In the genomic region with DNA sequence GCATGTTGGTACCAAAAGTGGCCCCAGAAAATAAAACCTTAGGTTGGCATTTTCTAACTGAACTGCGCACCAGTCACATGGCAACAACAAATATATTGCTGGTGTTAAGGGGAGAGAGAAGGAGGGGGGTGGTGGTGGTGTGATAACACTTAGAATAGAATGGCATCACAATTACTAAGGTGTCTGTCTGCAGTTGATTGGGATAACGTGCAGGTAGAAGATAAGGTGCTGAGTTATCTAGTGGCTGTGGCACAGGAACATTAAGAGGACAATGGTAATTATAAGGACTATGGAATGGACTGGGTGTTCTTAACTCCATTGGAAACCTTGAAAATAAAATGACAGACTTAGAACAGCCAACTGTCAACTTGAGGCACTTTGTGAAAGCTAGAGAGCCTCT, we compare ENCODE assay signal across 26 cellular contexts. TPM values are rescaled to one million over a fixed set of nuclear protein-coding genes. Genes with fewer than 3 reads are reported as not detected.
DNase-seq lines count a peak whose midpoint lies in the region; ATAC-seq, FAIRE-seq and TF ChIP-seq lines count a peak whose summit lies in the region.
"Had no signal": no experiment of that assay in that cellular context is flagged by ENCODE, and none has a peak within 500 bp of the region (broad histone marks: within the 10 kb centered on the region; RNA-seq: fewer than 3 reads in every experiment).

No MANE protein-coding gene starts in this region.

- H3K4me3 ChIP-seq in Karpas-422 (ENCODE audit: low read length) (no peak overlapping the region), astrocyte (ENCODE audit: insufficient read depth, low read depth, low read length) (no peak overlapping the region)

- no peak overlapping the region for H2AFZ ChIP-seq in Karpas-422 (ENCODE audit: low read length)
- H2AFZ ChIP-seq in astrocyte (ENCODE audit: low read depth, low read length) = no peak overlapping the region

- H3K9me3 Mint-ChIP-seq in activated naive CD4-positive, alpha-beta T cell treated with anti-CD3 and anti-CD28 coated beads, Interleukin-2, amount 10 ng/mL, durations not matched to agents 7 days and 5 days = no peaks in the 10 kb centered on the region
- peaks cover 3% of the 10 kb centered on the region for H3K9me3 Mint-ChIP-seq in astrocyte (ENCODE audit: unreplicated experiment)
- no peaks in the 10 kb centered on the region for H3K9me3 Mint-ChIP-seq in natural killer cell treated with Interleukin-12 subunit alpha and Interleukin-12 subunit beta and Interleukin-15 and Interleukin-18, amount 100 ng/mL, for 72 hours
- H3K9me3 Mint-ChIP-seq: activated CD4-positive, alpha-beta T cell treated with anti-CD3 and anti-CD28 coated beads, Interleukin-2, amount 10 ng/mL, durations not matched to agents 7 days and 5 days; mesothelial cell of epicardium had no signal

- CTCF ChIA-PET in activated naive CD4-positive, alpha-beta T cell treated with anti-CD3 and anti-CD28 coated beads, Interleukin-2, amount 10 ng/mL, durations not matched to agents 7 days and 5 days (lab: Charles Lee) = no interaction called here

- ATAC-seq in natural killer cell treated with Interleukin-12 subunit alpha and Interleukin-12 subunit beta and Interleukin-15 and Interleukin-18, amount 100 ng/mL, for 72 hours = no peak
- ATAC-seq in HG02981 (IDR thresholded peaks at IDR 0.05; ENCODE audit: unreplicated experiment) = no peak
- no peak for ATAC-seq in HG02840 (IDR thresholded peaks at IDR 0.05; ENCODE audit: low FRiP score, unreplicated experiment)
- ATAC-seq: Panc1 had no signal

- H3K4me1 Mint-ChIP-seq in activated naive CD4-positive, alpha-beta T cell treated with anti-CD3 and anti-CD28 coated beads, Interleukin-2, amount 10 ng/mL, durations not matched to agents 7 days and 5 days = peaks cover 32% of the 10 kb centered on the region
- H3K4me1 Mint-ChIP-seq in astrocyte (ENCODE audit: low read depth, unreplicated experiment) = no peaks in the 10 kb centered on the region
- peaks cover 32 to 47% of the 10 kb centered on the region in 2 donors for H3K4me1 Mint-ChIP-seq in natural killer cell treated with Interleukin-12 subunit alpha and Interleukin-12 subunit beta and Interleukin-15 and Interleukin-18, amount 100 ng/mL, for 72 hours (ENCODE audit: low read depth in 2 of 2)

- H3K27ac ChIP-seq in Karpas-422 (ENCODE audit: low read length) (no peak overlapping the region), astrocyte (ENCODE audit: low read depth, low read length) (no peak overlapping the region)
- H3K27ac ChIP-seq: parathyroid adenoma, WERI-Rb-1 had no signal

- FAIRE-seq in astrocyte (lab: Jason Lieb, UNC) = no peak
- FAIRE-seq: H54, keratinocyte had no signal

- H3K79me2 ChIP-seq in Karpas-422 (ENCODE audit: low read length) (peaks cover 6% of the 10 kb centered on the region), astrocyte (ENCODE audit: insufficient read depth, low read length) (no peaks in the 10 kb centered on the region)
- H3K79me2 ChIP-seq: parathyroid adenoma had no signal

- H3K4me1 ChIP-seq in Karpas-422 (ENCODE audit: low read length) (peaks cover 33% of the 10 kb centered on the region), astrocyte (ENCODE audit: insufficient read depth, low read length) (peaks cover 8% of the 10 kb centered on the region)

- H3K9me2 ChIP-seq in Karpas-422 (replicated peaks; ENCODE audit: insufficient read depth, low read length) = no peaks in the 10 kb centered on the region

- peak overlapping the region; percentile 92 for H3K4me3 Mint-ChIP-seq in activated naive CD4-positive, alpha-beta T cell treated with anti-CD3 and anti-CD28 coated beads, Interleukin-2, amount 10 ng/mL, durations not matched to agents 7 days and 5 days
- H3K4me3 Mint-ChIP-seq in astrocyte (ENCODE audit: unreplicated experiment) = peak overlapping the region; percentile 52
- peak overlapping the region; percentile 100 for H3K4me3 Mint-ChIP-seq in natural killer cell treated with Interleukin-12 subunit alpha and Interleukin-12 subunit beta and Interleukin-15 and Interleukin-18, amount 100 ng/mL, for 72 hours

- no peaks in the 10 kb centered on the region for H3K27me3 ChIP-seq in Karpas-422 (ENCODE audit: low read length)
- H3K27me3 ChIP-seq in astrocyte (ENCODE audit: insufficient read depth, low read length) = no peaks in the 10 kb centered on the region
- H3K27me3 ChIP-seq: breast epithelium, right atrium auricular region had no signal

- H3K36me3 Mint-ChIP-seq in activated naive CD4-positive, alpha-beta T cell treated with anti-CD3 and anti-CD28 coated beads, Interleukin-2, amount 10 ng/mL, durations not matched to agents 7 days and 5 days = peaks cover 9% of the 10 kb centered on the region
- H3K36me3 Mint-ChIP-seq in astrocyte (ENCODE audit: low read depth, unreplicated experiment) = peaks cover 3% of the 10 kb centered on the region
- H3K36me3 Mint-ChIP-seq in natural killer cell treated with Interleukin-12 subunit alpha and Interleukin-12 subunit beta and Interleukin-15 and Interleukin-18, amount 100 ng/mL, for 72 hours = no peaks in the 10 kb centered on the region
- H3K36me3 Mint-ChIP-seq: mesothelial cell of epicardium had no signal

- H4K20me1 ChIP-seq in Karpas-422 (ENCODE audit: insufficient read depth, low read depth, low read length) (no peaks in the 10 kb centered on the region), astrocyte (ENCODE audit: insufficient read depth, low read length) (no peaks in the 10 kb centered on the region)

- no peak overlapping the region for H3K27ac Mint-ChIP-seq in activated naive CD4-positive, alpha-beta T cell treated with anti-CD3 and anti-CD28 coated beads, Interleukin-2, amount 10 ng/mL, durations not matched to agents 7 days and 5 days
- H3K27ac Mint-ChIP-seq in astrocyte (ENCODE audit: unreplicated experiment) = no peak overlapping the region
- peak overlapping the region; percentile 99 to 100 for H3K27ac Mint-ChIP-seq in natural killer cell treated with Interleukin-12 subunit alpha and Interleukin-12 subunit beta and Interleukin-15 and Interleukin-18, amount 100 ng/mL, for 72 hours

- H3K9me3 ChIP-seq in Karpas-422 (ENCODE audit: low read length) (no peaks in the 10 kb centered on the region), astrocyte (ENCODE audit: insufficient read depth, low read depth, low read length) (no peaks in the 10 kb centered on the region)
- H3K9me3 ChIP-seq: breast epithelium, right atrium auricular region had no signal

- H3K4me2 ChIP-seq in Karpas-422 (ENCODE audit: low read depth, low read length, poor library complexity, severe bottlenecking) = peak overlapping the region; percentile 77
- H3K4me2 ChIP-seq in astrocyte (ENCODE audit: low read length) = no peak overlapping the region

- no peaks in the 10 kb centered on the region for H3K36me3 ChIP-seq in Karpas-422 (ENCODE audit: insufficient read depth, low read length)
- H3K36me3 ChIP-seq in astrocyte (ENCODE audit: insufficient read depth, low read length) = no peaks in the 10 kb centered on the region
- H3K36me3 ChIP-seq: breast epithelium, right atrium auricular region had no signal

- no peak for TF ChIP-seq CTCF in astrocyte (IDR thresholded peaks at IDR 0.05; ENCODE audit: insufficient read depth, low read depth, low read length)

- peaks cover 17% of the 10 kb centered on the region for H3K27me3 Mint-ChIP-seq in activated naive CD4-positive, alpha-beta T cell treated with anti-CD3 and anti-CD28 coated beads, Interleukin-2, amount 10 ng/mL, durations not matched to agents 7 days and 5 days
- peaks cover 7% of the 10 kb centered on the region for H3K27me3 Mint-ChIP-seq in astrocyte (ENCODE audit: low read depth, unreplicated experiment)
- H3K27me3 Mint-ChIP-seq in natural killer cell treated with Interleukin-12 subunit alpha and Interleukin-12 subunit beta and Interleukin-15 and Interleukin-18, amount 100 ng/mL, for 72 hours = peaks cover 7 to 15% of the 10 kb centered on the region in 2 donors
- H3K27me3 Mint-ChIP-seq: activated CD4-positive, alpha-beta T cell treated with anti-CD3 and anti-CD28 coated beads, Interleukin-2, amount 10 ng/mL, durations not matched to agents 7 days and 5 days had no signal

- DNase-seq in activated naive CD4-positive, alpha-beta T cell treated with anti-CD3 and anti-CD28 coated beads, Interleukin-2, amount 10 ng/mL, durations not matched to agents 7 days and 5 days = no peak
- DNase-seq in activated naive CD4-positive, alpha-beta T cell (lab: John Stamatoyannopoulos, UW) = no peak
- DNase-seq in Karpas-422 (no peak), astrocyte (ENCODE audit: low read depth) (no peak), anterior cingulate cortex (lab: John Stamatoyannopoulos, UW) (no peak)
- no peak for DNase-seq in natural killer cell treated with Interleukin-12 subunit alpha and Interleukin-12 subunit beta and Interleukin-15 and Interleukin-18, amount 100 ng/mL, for 72 hours (ENCODE audit: low spot score)
- DNase-seq: activated CD4-positive, alpha-beta T cell treated with anti-CD3 and anti-CD28 coated beads, Interleukin-2, amount 10 ng/mL, durations not matched to agents 7 days and 5 days; left ventricle myocardium superior; NCI-H2029; NCI-H524 treated with DMSO at 0.1 percent for 48 hours; NK-92 treated with Interleukin-12 subunit alpha and Interleukin-12 subunit beta, amount 100 ng/mL, for 24 hours; SHP77 treated with DMSO at 0.1 percent for 48 hours; T1000; WERI-Rb-1 had no signal

- no peak overlapping the region for H3K9ac ChIP-seq in Karpas-422 (ENCODE audit: low read length)
- H3K9ac ChIP-seq in astrocyte (ENCODE audit: low read length) = no peak overlapping the region
- H3K9ac ChIP-seq: parathyroid adenoma had no signal

RNA-seq across cellular contexts. Expression of a gene that starts 1.4 kb away (rescaled TPM):
- total RNA-seq in Karpas-422 (2014; rRNA removed; shearing (Covaris generic); ENCODE audit: low replicate concordance) = 46.5 and 87.4 TPM in 2 replicates
- 27.1 and 27.5 TPM in 2 replicates for total RNA-seq in astrocyte
- 10 to 100 TPM; 16.9 to 25.3 TPM for total RNA-seq in natural killer cell treated with Interleukin-12 subunit alpha and Interleukin-12 subunit beta and Interleukin-15 and Interleukin-18, amount 100 ng/mL, for 72 hours

RNA-seq across cellular contexts. Expression of a gene that starts 3.0 kb away (rescaled TPM):
- total RNA-seq in Karpas-422 (2014; rRNA removed; shearing (Covaris generic); ENCODE audit: low replicate concordance) = not detected in 2 replicates
- not detected in 2 replicates for total RNA-seq in astrocyte
- total RNA-seq in natural killer cell treated with Interleukin-12 subunit alpha and Interleukin-12 subunit beta and Interleukin-15 and Interleukin-18, amount 100 ng/mL, for 72 hours = not detected
- total RNA-seq: A673; activated CD4-positive, alpha-beta T cell treated with anti-CD3 and anti-CD28 coated beads, Interleukin-2, amount 10 ng/mL, durations not matched to agents 7 days and 5 days; left ventricle myocardium superior; M059J; mesothelial cell of epicardium; right atrium auricular region; smooth muscle cell had no signal

RNA-seq across cellular contexts. Expression of a gene that starts 52.9 kb away (rescaled TPM):
- total RNA-seq in Karpas-422 (2014; rRNA removed; shearing (Covaris generic); ENCODE audit: low replicate concordance) = 36.7 and 130 TPM in 2 replicates
- 14.1 and 14.8 TPM in 2 replicates for total RNA-seq in astrocyte
- 10 to 100 TPM; 23.4 to 44.9 TPM for total RNA-seq in natural killer cell treated with Interleukin-12 subunit alpha and Interleukin-12 subunit beta and Interleukin-15 and Interleukin-18, amount 100 ng/mL, for 72 hours

RNA-seq across cellular contexts. Expression of a gene that starts 54.5 kb away (rescaled TPM):
- 79.3 and 102 TPM in 2 replicates for total RNA-seq in Karpas-422 (2014; rRNA removed; shearing (Covaris generic); ENCODE audit: low replicate concordance)
- total RNA-seq in astrocyte = 25.7 and 29.4 TPM in 2 replicates
- 10 to 100 TPM; 61.8 to 71.2 TPM for total RNA-seq in natural killer cell treated with Interleukin-12 subunit alpha and Interleukin-12 subunit beta and Interleukin-15 and Interleukin-18, amount 100 ng/mL, for 72 hours

RNA-seq across cellular contexts. Expression of a gene that starts 55.1 kb away (rescaled TPM):
- 37.7 and 50.1 TPM in 2 replicates for total RNA-seq in Karpas-422 (2014; rRNA removed; shearing (Covaris generic); ENCODE audit: low replicate concordance)
- total RNA-seq in astrocyte = 51.1 and 54.6 TPM in 2 replicates
- total RNA-seq in natural killer cell treated with Interleukin-12 subunit alpha and Interleukin-12 subunit beta and Interleukin-15 and Interleukin-18, amount 100 ng/mL, for 72 hours = 10 to 100 TPM; 19.2 to 21.8 TPM

Comparison
In these comparisons a context has a peak if more than half of its experiments do, and no peak if none do; other contexts are left out.
1. H3K27ac Mint-ChIP-seq: peak in natural killer cell treated with Interleukin-12 subunit alpha and Interleukin-12 subunit beta and Interleukin-15 and Interleukin-18, amount 100 ng/mL, for 72 hours (2 of 2); none in activated naive CD4-positive, alpha-beta T cell treated with anti-CD3 and anti-CD28 coated beads, Interleukin-2, amount 10 ng/mL, durations not matched to agents 7 days and 5 days (single experiment) and astrocyte (single experiment).
2. Peak in every context shown above with its lines, with median percentiles within 50 percentile points of each other: H3K4me3 Mint-ChIP-seq.